In the genomic region with DNA sequence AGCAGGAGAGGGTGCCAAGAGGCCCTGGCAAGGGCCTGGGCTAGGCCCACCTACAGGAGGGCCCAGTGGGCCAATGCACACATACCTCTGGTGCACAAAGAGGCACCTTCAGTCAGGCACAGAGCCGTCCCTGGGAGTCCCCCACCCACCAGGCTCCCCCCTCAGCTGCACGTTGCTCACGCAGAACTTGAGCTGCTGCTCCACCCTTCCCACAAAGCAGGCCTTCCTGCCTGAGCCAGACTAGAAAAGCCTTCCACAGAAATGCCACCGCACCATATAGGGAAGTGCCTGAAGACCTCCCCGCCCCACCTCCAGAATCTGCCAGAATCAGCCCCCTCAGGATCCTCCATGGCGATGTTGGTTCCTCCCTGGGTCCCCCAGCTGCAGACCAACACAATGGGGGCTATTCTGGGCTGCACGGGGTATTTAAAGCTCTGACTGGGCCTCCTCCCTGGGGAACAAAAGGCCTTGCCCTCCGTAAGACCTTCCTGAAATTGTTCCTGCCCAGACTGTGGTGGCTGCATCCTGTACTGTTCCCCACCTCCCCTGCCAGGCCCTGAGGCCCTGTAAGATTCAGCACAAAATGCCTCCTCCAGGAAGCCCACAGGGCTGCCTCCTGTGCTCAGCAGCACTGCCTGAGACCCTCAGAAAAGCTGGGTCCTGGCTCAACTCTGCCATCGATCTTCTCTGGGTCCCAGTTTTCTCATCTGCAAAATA, we compare ENCODE assay signal across 8 cellular contexts. TPM values are rescaled to one million over a fixed set of nuclear protein-coding genes. Genes with fewer than 3 reads are reported as not detected.
A peak's percentile ranks its signal among the peaks of the same experiment; 100 is the strongest.
DNase-seq lines count a peak whose midpoint lies in the region; ATAC-seq, FAIRE-seq and TF ChIP-seq lines count a peak whose summit lies in the region.

No MANE protein-coding gene starts in this region.

- no peak for FAIRE-seq in urothelium cell line (lab: Jason Lieb, UNC)

- H3K27me3 ChIP-seq in colonic mucosa: no peaks in the 10 kb centered on the region
- no peaks in the 10 kb centered on the region for H3K27me3 ChIP-seq in muscle layer of duodenum (ENCODE audit: low read depth, low read length)
- no peaks in the 10 kb centered on the region for H3K27me3 ChIP-seq in thyroid gland

- H3K9me3 ChIP-seq in colonic mucosa (no peaks in the 10 kb centered on the region), muscle layer of duodenum (ENCODE audit: control insufficient read depth in 1 of 2, low read length in 2 of 2) (no peaks in the 10 kb centered on the region), thyroid gland (no peaks in the 10 kb centered on the region)

- H3K27ac ChIP-seq in colonic mucosa: peak overlapping the region; percentile 69
- H3K27ac ChIP-seq in muscle layer of duodenum (ENCODE audit: low read length): peak overlapping the region; percentile 89
- peak overlapping the region; percentile 72 to 81 (median 72) for H3K27ac ChIP-seq in thyroid gland

- TF ChIP-seq CTCF in colonic mucosa (IDR thresholded peaks at IDR 0.05) (no peak), thyroid gland (IDR thresholded peaks at IDR 0.05) (no peak)

- H3K36me3 ChIP-seq in colonic mucosa: no peaks in the 10 kb centered on the region
- H3K36me3 ChIP-seq in muscle layer of duodenum (ENCODE audit: control insufficient read depth in 1 of 2, insufficient read depth in 2 of 2, low read length in 2 of 2): peaks cover 0 to 7% of the 10 kb centered on the region in 2 donors
- no peaks in the 10 kb centered on the region for H3K36me3 ChIP-seq in thyroid gland

- intact Hi-C loops in colonic mucosa (cut with DNase I) (no loop called here), thyroid gland (cut with DNase I) (loop anchor here (5.0 kb wide), 1 partner anchor 42 kb away; no protein-coding TSS in a partner anchor)

- 29 to 31% methylated on average over 7 to 8 of the region's 9 CpGs for WGBS in thyroid gland, 2 donors

- TF ChIP-seq POLR2A in thyroid gland (IDR thresholded peaks at IDR 0.05): no peak

- H3K4me1 ChIP-seq in colonic mucosa: peaks cover 15% of the 10 kb centered on the region
- peaks cover 56 to 92% of the 10 kb centered on the region in 2 donors for H3K4me1 ChIP-seq in muscle layer of duodenum (ENCODE audit: control insufficient read depth in 1 of 2, insufficient read depth in 2 of 2, low read length in 2 of 2)
- H3K4me1 ChIP-seq in thyroid gland: peaks cover 50 to 92% of the 10 kb centered on the region in 2 donors

- DNase-seq in CD1c-positive myeloid dendritic cell (ENCODE audit: extremely low spot score) (peak; percentile 90), OCI-M1 (lab: John Stamatoyannopoulos, UW) (peak; percentile 87), colonic mucosa (no peak), thyroid gland (peak; percentile 61 to 69), T-helper 9 cell (no peak), urothelium cell line (ENCODE audit: low spot score) (no peak)

- ATAC-seq in SK-N-SH treated with all-trans-retinoic acid at 6 μM for 48 hours: no peak; the same call in 2 of the 3 replicates

- H3K4me3 ChIP-seq in colonic mucosa (no peak overlapping the region), muscle layer of duodenum (ENCODE audit: low read depth in 1 of 2, low read length in 2 of 2) (peak overlapping the region in 1 of 2 donors; percentile 27), thyroid gland (replicated peaks in 1 of 3) (no peak overlapping the region)

- H3K9ac ChIP-seq in colonic mucosa (ENCODE audit: low read depth in 2 of 2, low read length in 2 of 2): peak overlapping the region; percentile 32 to 41

TF ChIP-seq in SK-N-SH treated with all-trans-retinoic acid at 6 μM for 48 hours, 23 proteins besides CTCF, POLR2A, EP300 and RAD21:
- TF ChIP-seq PATZ1 (CRISPR knock-in tag; IDR thresholded peaks at IDR 0.05; ENCODE audit: borderline replicate concordance): no peak
- TF ChIP-seq ZNF565 (CRISPR knock-in tag; conservative IDR thresholded peaks at IDR 0.05; ENCODE audit: low read depth): no peak
- no peak for TF ChIP-seq OSR1 (CRISPR knock-in tag; IDR thresholded peaks at IDR 0.05)
- TF ChIP-seq ARNTL (CRISPR knock-in tag; IDR thresholded peaks at IDR 0.05; ENCODE audit: borderline replicate concordance, low read depth): no peak
- no peak for TF ChIP-seq POU6F1 (CRISPR knock-in tag; IDR thresholded peaks at IDR 0.05; ENCODE audit: borderline replicate concordance, low read depth)
- no peak for TF ChIP-seq CSDC2 (CRISPR knock-in tag; IDR thresholded peaks at IDR 0.05)
- no peak for TF ChIP-seq ZFP3 (CRISPR knock-in tag; IDR thresholded peaks at IDR 0.05)
- no peak for TF ChIP-seq GLIS3 (CRISPR knock-in tag; IDR thresholded peaks at IDR 0.05)
- no peak for TF ChIP-seq ESRRG (CRISPR knock-in tag; IDR thresholded peaks at IDR 0.05)
- TF ChIP-seq ZNF70 (CRISPR knock-in tag; IDR thresholded peaks at IDR 0.05): no peak
- no peak for TF ChIP-seq ZC3H10 (CRISPR knock-in tag; IDR thresholded peaks at IDR 0.05)
- no peak for TF ChIP-seq ZFP30 (CRISPR knock-in tag; IDR thresholded peaks at IDR 0.05)
- no peak for TF ChIP-seq TSHZ2 (CRISPR knock-in tag; IDR thresholded peaks at IDR 0.05)
- TF ChIP-seq ZNF8 (CRISPR knock-in tag; IDR thresholded peaks at IDR 0.05): no peak
- TF ChIP-seq BACH2 (CRISPR knock-in tag; IDR thresholded peaks at IDR 0.05; ENCODE audit: borderline replicate concordance): no peak
- TF ChIP-seq TCF4 (CRISPR knock-in tag; IDR thresholded peaks at IDR 0.05; ENCODE audit: borderline replicate concordance): no peak
- no peak for TF ChIP-seq RARB (CRISPR knock-in tag; IDR thresholded peaks at IDR 0.05)
- no peak for TF ChIP-seq SNAI2 (CRISPR knock-in tag; IDR thresholded peaks at IDR 0.05)
- TF ChIP-seq ISL1 (CRISPR knock-in tag; IDR thresholded peaks at IDR 0.05): no peak
TF ChIP-seq in SK-N-SH treated with all-trans-retinoic acid at 6 μM for 48 hours: peak in this region for 0.

RNA-seq across cellular contexts. Expression of gene HSPG2, which starts 27.2 kb away (rescaled TPM):
- total RNA-seq in colonic mucosa: 100 to 1,000 TPM; 148 to 152 TPM
- 100 to 1,000 TPM in 2 of 4 donors, 10 to 100 TPM in 2; 75.7 to 239 (median 96.8) TPM for total RNA-seq in thyroid gland

Comparison
In these comparisons a context has a peak if more than half of its experiments do, and no peak if none do; other contexts are left out.
1. DNase-seq: peak in CD1c-positive myeloid dendritic cell (single experiment), OCI-M1 (single experiment) and thyroid gland (2 of 2); none in colonic mucosa (single experiment), T-helper 9 cell (single experiment) and urothelium cell line (single experiment).
2. Peak in every context shown above with its lines, with median percentiles within 50 percentile points of each other: H3K27ac ChIP-seq.